In genomic region chr11:85665756-85666155, GRCh38 we compare ENCODE assay signal across 1 cellular context.
TF ChIP-seq lines count a peak whose summit lies in the region.

No MANE protein-coding gene starts in this region.

TF ChIP-seq in SK-N-SH treated with all-trans-retinoic acid at 6 μM for 48 hours, 23 proteins besides CTCF, POLR2A, EP300 and RAD21 (continued from another document):
- no peak for TF ChIP-seq TCF4 (CRISPR knock-in tag; IDR thresholded peaks at IDR 0.05; ENCODE audit: borderline replicate concordance)
- no peak for TF ChIP-seq ARNTL (CRISPR knock-in tag; IDR thresholded peaks at IDR 0.05; ENCODE audit: borderline replicate concordance, low read depth)
- no peak for TF ChIP-seq CSDC2 (CRISPR knock-in tag; IDR thresholded peaks at IDR 0.05)
- TF ChIP-seq TOX (CRISPR knock-in tag; IDR thresholded peaks at IDR 0.05; ENCODE audit: borderline replicate concordance), result no peak
